30 cellular contexts compared by ENCODE assay signal in the genomic region with DNA sequence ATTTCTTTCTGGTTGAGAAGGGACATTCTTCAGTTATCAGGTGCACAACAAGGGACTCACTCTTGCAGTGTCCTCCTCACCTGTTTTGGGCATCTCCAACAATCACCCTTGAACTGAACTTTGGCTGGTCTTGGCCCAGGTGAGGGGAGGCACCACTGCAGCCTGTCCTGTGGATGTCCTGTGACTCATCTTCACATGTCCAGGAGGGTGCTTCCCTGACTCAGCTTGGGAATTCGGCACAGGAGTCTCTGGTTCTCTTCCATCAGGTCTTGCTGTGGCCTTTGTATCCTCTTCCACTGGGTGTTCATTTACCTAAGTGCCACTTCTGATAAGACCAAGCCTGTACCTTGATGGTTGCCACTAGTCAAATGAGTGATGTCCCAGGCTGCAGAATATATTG.
"Had no signal": no experiment of that assay in that cellular context is flagged by ENCODE, and none has a peak within 500 bp of the region (broad histone marks: within the 10 kb centered on the region; RNA-seq: fewer than 3 reads in every experiment).

No MANE protein-coding gene starts in this region.

- H3K9me3 ChIP-seq: body of pancreas had no signal

- H3K27me3 ChIP-seq: body of pancreas, brain microvascular endothelial cell had no signal

- H3K36me3 ChIP-seq: brain microvascular endothelial cell, breast epithelium had no signal

- H3K27ac ChIP-seq: body of pancreas, brain microvascular endothelial cell, breast epithelium, VCaP had no signal

- DNase-seq: activated B cell treated with CpG ODN at 0.5 μM for 24 hours; activated CD4-positive, alpha-beta memory T cell treated with anti-CD3 and anti-CD28 coated beads for 36 hours; activated CD4-positive, alpha-beta T cell treated with anti-CD3 and anti-CD28 coated beads for 4 hours; activated CD4-positive, alpha-beta T cell treated with anti-CD3 and anti-CD28 coated beads, Interleukin-2, amount 10 ng/mL, durations not matched to agents 24 days and 14 days; activated CD4-positive, alpha-beta T cell treated with anti-CD3 and anti-CD28 coated beads, Interleukin-2, amount 50 U/mL, for 1 hour; activated CD4-positive, alpha-beta T cell treated with anti-CD3 and anti-CD28 coated beads, Interleukin-2, amount 50 U/mL, for 4 hours; activated CD4-positive, CD25-positive, alpha-beta regulatory T cell treated with anti-CD3 and anti-CD28 coated beads, Interleukin-2, amount 50 U/mL, for 72 hours; activated CD8-positive, alpha-beta memory T cell treated with anti-CD3 and anti-CD28 coated beads, Interleukin-2, amount 50 U/mL, for 4 hours; activated CD8-positive, alpha-beta T cell treated with anti-CD3 and anti-CD28 coated beads for 36 hours; activated effector memory CD4-positive, alpha-beta T cell treated with anti-CD3 and anti-CD28 coated beads, Interleukin-2, amount 50 U/mL, for 16 hours; activated naive CD4-positive, alpha-beta T cell treated with anti-CD3 and anti-CD28 coated beads, Interleukin-2, amount 10 ng/mL, durations not matched to agents 7 days and 5 days; activated naive CD4-positive, alpha-beta T cell treated with Interleukin-2 at 50 U/mL for 16 hours; activated naive CD8-positive, alpha-beta T cell treated with anti-CD3 and anti-CD28 coated beads, Interleukin-2, amount 10 ng/mL, durations not matched to agents 7 days and 5 days; activated naive CD8-positive, alpha-beta T cell treated with anti-CD3 and anti-CD28 coated beads, Interleukin-2, amount 50 U/mL, for 24 hours; activated T-cell treated with anti-CD3 and anti-CD28 coated beads for 4 hours; activated T-cell treated with anti-CD3 and anti-CD28 coated beads, Interleukin-2, amount 50 U/mL, for 1 hour; activated T-cell treated with anti-CD3 and anti-CD28 coated beads, Interleukin-2, amount 50 U/mL, for 4 hours; activated T-cell treated with anti-CD3 and anti-CD28 coated beads, Interleukin-2, amount 50 U/mL, for 72 hours; amygdala; anterior cingulate cortex; body of pancreas; brain microvascular endothelial cell; central memory CD4-positive, alpha-beta T cell; SW 1271; T-helper 1 cell; T-helper 2 cell; T-helper 9 cell had no signal

- ATAC-seq: activated CD8-positive, alpha-beta T cell treated with anti-CD3 and anti-CD28 coated beads for 36 hours; activated naive CD8-positive, alpha-beta T cell treated with anti-CD3 and anti-CD28 coated beads, Interleukin-2, amount 50 U/mL, for 24 hours; activated T-cell treated with anti-CD3 and anti-CD28 coated beads, Interleukin-2, amount 50 U/mL, for 4 hours; activated T-cell treated with anti-CD3 and anti-CD28 coated beads, Interleukin-2, amount 50 U/mL, for 72 hours; activated T-helper 17 cell treated with anti-CD3 and anti-CD28 coated beads, Interleukin-2, amount 50 U/mL, for 72 hours; body of pancreas had no signal

- H3K4me3 ChIP-seq: body of pancreas, breast epithelium had no signal

- H3K4me1 ChIP-seq: body of pancreas, breast epithelium had no signal
